In the genomic region with DNA sequence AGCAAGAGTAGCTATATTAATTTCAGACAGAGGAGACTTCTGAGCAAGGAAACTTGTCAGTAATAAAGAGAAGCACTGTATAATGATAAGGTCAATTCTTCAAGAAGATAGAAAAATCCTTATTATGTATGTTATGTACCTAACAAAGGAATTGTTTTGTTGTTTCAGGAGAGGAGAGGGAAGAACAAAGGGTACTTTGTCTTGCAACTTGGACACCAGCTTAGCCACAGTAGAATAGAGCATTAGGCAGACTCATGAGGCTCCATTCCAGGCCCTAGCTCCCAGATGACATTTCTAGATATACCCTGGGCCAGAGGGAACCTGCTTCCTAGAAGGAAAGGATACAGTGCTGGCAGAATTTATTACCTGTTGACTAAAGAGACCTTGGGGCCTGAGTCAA, we compare ENCODE assay signal across 22 cellular contexts.
"Had no signal": no experiment of that assay in that cellular context is flagged by ENCODE, and none has a peak within 500 bp of the region (broad histone marks: within the 10 kb centered on the region; RNA-seq: fewer than 3 reads in every experiment).

No MANE protein-coding gene starts in this region.

- H3K27ac ChIP-seq: KMS-11 had no signal

- DNase-seq: activated B cell treated with CpG ODN at 0.5 μM for 24 hours; activated CD4-positive, alpha-beta T cell treated with anti-CD3 and anti-CD28 coated beads for 1 hour; activated CD4-positive, alpha-beta T cell treated with anti-CD3 and anti-CD28 coated beads, Interleukin-2, amount 10 ng/mL, durations not matched to agents 24 days and 14 days; activated CD4-positive, alpha-beta T cell treated with anti-CD3 and anti-CD28 coated beads, Interleukin-2, amount 50 U/mL, for 48 hours; activated CD8-positive, alpha-beta memory T cell treated with anti-CD3 and anti-CD28 coated beads, Interleukin-2, amount 10 ng/mL, durations not matched to agents 7 days and 5 days; activated effector memory CD4-positive, alpha-beta T cell treated with anti-CD3 and anti-CD28 coated beads, Interleukin-2, amount 50 U/mL, for 16 hours; activated naive CD4-positive, alpha-beta T cell treated with Interleukin-2 at 50 U/mL for 16 hours; activated T-cell treated with anti-CD3 and anti-CD28 coated beads, Interleukin-2, amount 50 U/mL, for 4 hours; cerebellar nuclear complex; NCI-H1092; NCI-H1417; NCI-H2029; NCI-H2107; NCI-H2171 treated with DMSO at 0.1 percent for 48 hours; NCI-H226; NCI-H526; NCI-H82; OCI-M1; SHP77; T-helper 17 cell; T-helper 9 cell had no signal

- ATAC-seq: activated CD8-positive, alpha-beta memory T cell treated with anti-CD3 and anti-CD28 coated beads, Interleukin-2, amount 10 ng/mL, durations not matched to agents 7 days and 5 days; activated T-cell treated with anti-CD3 and anti-CD28 coated beads, Interleukin-2, amount 50 U/mL, for 4 hours; T-helper 17 cell had no signal
